1 cellular context compared by ENCODE assay signal in the genomic region with DNA sequence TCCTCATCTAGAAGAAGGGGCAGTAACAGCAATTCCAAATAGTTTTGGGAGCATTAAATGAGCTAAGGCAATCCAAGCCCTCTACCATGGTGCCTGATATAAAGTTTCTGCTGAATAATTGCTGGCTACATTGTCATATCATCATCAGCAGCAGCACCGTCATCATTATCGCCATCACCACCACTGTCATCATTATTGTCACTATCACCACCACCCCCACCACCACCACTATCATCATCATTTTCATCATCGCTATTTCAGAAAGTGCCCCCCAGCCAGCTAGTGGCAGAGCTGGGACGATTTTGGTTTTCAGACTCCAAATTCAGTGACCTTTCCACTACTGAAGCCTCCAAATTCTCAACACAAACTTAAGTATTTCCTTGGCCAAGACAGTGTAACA.
TF ChIP-seq lines count a peak whose summit lies in the region.

No MANE protein-coding gene starts in this region.

TF ChIP-seq in HepG2, 621 proteins besides CTCF, POLR2A, EP300 and RAD21:
- TF ChIP-seq YY1 (IDR thresholded peaks at IDR 0.05; ENCODE audit: insufficient read depth, insufficient replicate concordance, low read depth, low read length) (no peak), ZNF207 (IDR thresholded peaks at IDR 0.05; ENCODE audit: borderline replicate concordance) (no peak), CREB1 (IDR thresholded peaks at IDR 0.05) (0 out of 2 replicates have a peak, but pooled peaks have one; percentile 47), CREB1 (CRISPR knock-in tag; IDR thresholded peaks at IDR 0.05) (no peak), HES4 (CRISPR knock-in tag; IDR thresholded peaks at IDR 0.05; ENCODE audit: borderline replicate concordance) (no peak), CHD2 (IDR thresholded peaks at IDR 0.05; ENCODE audit: low read depth, low read length) (no peak), TP53 (CRISPR knock-in tag; conservative IDR thresholded peaks at IDR 0.05) (no peak), ZC3H13 (CRISPR knock-in tag; IDR thresholded peaks at IDR 0.05) (no peak), ZXDC (CRISPR knock-in tag; IDR thresholded peaks at IDR 0.05) (no peak), RFX5 (IDR thresholded peaks at IDR 0.05; ENCODE audit: low read depth, low read length) (no peak)
TF ChIP-seq in HepG2: peak in this region for 1.
